Comparison of ENCODE assay signal across 11 cellular contexts in the genomic region with DNA sequence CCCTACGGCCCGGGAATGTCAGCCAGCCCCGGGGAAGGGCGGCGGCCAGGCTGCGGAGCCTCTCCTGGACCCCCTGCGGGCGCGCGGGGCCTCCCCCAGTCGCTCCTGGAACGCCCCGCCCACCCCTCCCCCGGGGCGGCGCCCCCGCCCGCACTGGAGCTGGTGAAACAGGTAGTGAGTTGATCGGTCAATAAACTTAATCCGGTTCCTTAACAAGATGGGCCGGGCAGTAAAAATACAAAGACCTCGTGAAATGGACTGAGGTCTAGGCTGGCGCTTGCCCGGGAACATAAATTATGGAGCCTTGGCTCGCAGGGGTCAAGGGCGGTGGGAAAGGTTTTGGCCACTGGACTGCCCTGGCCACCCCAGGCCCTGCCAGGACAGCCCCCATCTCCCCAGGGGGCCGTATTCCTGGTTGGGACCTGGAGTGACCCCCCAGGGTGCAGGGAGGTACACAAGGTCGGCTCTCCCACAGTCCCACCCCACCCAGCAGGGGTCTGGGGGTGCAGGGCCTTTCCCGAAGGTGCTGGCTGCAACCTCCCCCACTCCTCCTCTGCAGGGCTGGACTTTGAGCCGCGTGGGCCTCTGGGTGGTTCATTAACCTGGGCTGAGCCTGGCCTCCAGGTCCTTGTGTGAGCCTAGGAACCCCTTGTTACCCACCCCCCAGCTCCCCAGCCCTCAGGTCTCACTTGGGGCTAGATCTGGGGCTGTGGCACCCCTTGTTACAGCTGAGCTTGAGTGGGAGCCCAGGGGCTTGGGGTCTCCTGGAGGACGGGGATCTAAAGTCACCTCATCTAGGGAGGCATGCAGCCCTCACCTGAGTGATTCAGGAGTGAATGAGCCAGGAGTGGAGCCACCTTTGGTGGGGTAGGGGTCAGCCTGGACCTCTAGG. TPM values are rescaled to one million over a fixed set of nuclear protein-coding genes. Genes with fewer than 3 reads are reported as not detected.
DNase-seq lines count a peak whose midpoint lies in the region; ATAC-seq and TF ChIP-seq lines count a peak whose summit lies in the region.
"Had no signal": no experiment of that assay in that cellular context is flagged by ENCODE, and none has a peak within 500 bp of the region (broad histone marks: within the 10 kb centered on the region; RNA-seq: fewer than 3 reads in every experiment).

No MANE protein-coding gene starts in this region.

- H3K36me3 Mint-ChIP-seq in mesothelial cell of epicardium (no peaks in the 10 kb centered on the region), chondrocyte (ENCODE audit: low read depth) (no peaks in the 10 kb centered on the region)
- H3K36me3 Mint-ChIP-seq in activated naive CD8-positive, alpha-beta T cell treated with anti-CD3 and anti-CD28 coated beads, Interleukin-2, amount 50 U/mL, for 24 hours (ENCODE audit: low read depth) = no peaks in the 10 kb centered on the region

- no peak overlapping the region for H3K27ac ChIP-seq in heart left ventricle
- H3K27ac ChIP-seq in dorsolateral prefrontal cortex = peak overlapping the region in 30 of 59 donors; percentile 2 to 78 (median 46)
- H3K27ac ChIP-seq in urinary bladder (ENCODE audit: low read depth) = no peak overlapping the region

- WGBS in heart left ventricle, 4 donors = 21 to 45% (median 25%) methylated on average over 20 to 32 of the region's 32 CpGs
- WGBS in urinary bladder = 28% methylated on average over 32 of the region's 32 CpGs

- H3K27ac Mint-ChIP-seq in mesothelial cell of epicardium = no peak overlapping the region
- H3K27ac Mint-ChIP-seq in chondrocyte (ENCODE audit: unreplicated experiment) = no peak overlapping the region
- no peak overlapping the region for H3K27ac Mint-ChIP-seq in activated naive CD8-positive, alpha-beta T cell treated with anti-CD3 and anti-CD28 coated beads, Interleukin-2, amount 50 U/mL, for 24 hours
- H3K27ac Mint-ChIP-seq: stimulated activated naive CD8-positive, alpha-beta T cell treated with anti-CD3 and anti-CD28 coated beads, Interleukin-15, amount 100 ng/mL, for 72 hours had no signal

- H3K4me1 ChIP-seq in heart left ventricle (peaks cover 0 to 36% (median 14%) of the 10 kb centered on the region in 12 donors), urinary bladder (ENCODE audit: insufficient read depth) (no peaks in the 10 kb centered on the region)

- intact Hi-C loops in heart left ventricle (cut with DNase I) (loop anchor here in 2 of 10 donors (5.0 to 10.0 kb wide), 2 partner anchors 38 to 59 kb away; partner anchors contain the start of gene LETM1 (in 1 of the 2)), Right ventricle myocardium superior (cut with DNase I) (no loop called here), dorsolateral prefrontal cortex (cut with DNase I) (no loop called here)

- TF ChIP-seq POLR2A in heart left ventricle (IDR thresholded peaks at IDR 0.05) = no peak

- DNase-seq in heart left ventricle (no peak), Right ventricle myocardium superior (no peak), dorsolateral prefrontal cortex (no peak), mesothelial cell of epicardium (ENCODE audit: low spot score in 2 of 2, unreplicated experiment in 2 of 2) (no peak), chondrocyte (ENCODE audit: low spot score) (no peak)
- no peak for DNase-seq in activated naive CD8-positive, alpha-beta T cell treated with anti-CD3 and anti-CD28 coated beads, Interleukin-2, amount 50 U/mL, for 24 hours
- DNase-seq: activated naive CD4-positive, alpha-beta T cell treated with anti-CD3 and anti-CD28 coated beads, Interleukin-2, amount 50 U/mL, for 16 hours; NCI-H2081; stimulated activated naive CD8-positive, alpha-beta T cell treated with anti-CD3 and anti-CD28 coated beads, Interleukin-15, amount 100 ng/mL, for 72 hours had no signal

- no peaks in the 10 kb centered on the region for H3K36me3 ChIP-seq in heart left ventricle
- no peaks in the 10 kb centered on the region for H3K36me3 ChIP-seq in urinary bladder (ENCODE audit: insufficient read depth)

- no peaks in the 10 kb centered on the region for H3K9me3 Mint-ChIP-seq in mesothelial cell of epicardium
- H3K9me3 Mint-ChIP-seq in chondrocyte (ENCODE audit: low read depth) = no peaks in the 10 kb centered on the region
- H3K9me3 Mint-ChIP-seq in activated naive CD8-positive, alpha-beta T cell treated with anti-CD3 and anti-CD28 coated beads, Interleukin-2, amount 50 U/mL, for 24 hours = no peaks in the 10 kb centered on the region
- H3K9me3 Mint-ChIP-seq: stimulated activated naive CD8-positive, alpha-beta T cell treated with anti-CD3 and anti-CD28 coated beads, Interleukin-15, amount 100 ng/mL, for 72 hours had no signal

- ATAC-seq in heart left ventricle (no peak), Right ventricle myocardium superior (ENCODE audit: poor library complexity) (no peak), HG02885 (IDR thresholded peaks at IDR 0.05; ENCODE audit: poor library complexity, unreplicated experiment) (no peak)
- no peak for ATAC-seq in activated naive CD8-positive, alpha-beta T cell treated with anti-CD3 and anti-CD28 coated beads, Interleukin-2, amount 50 U/mL, for 24 hours
- ATAC-seq: stimulated activated naive CD8-positive, alpha-beta T cell treated with anti-CD3 and anti-CD28 coated beads, Interleukin-15, amount 100 ng/mL, for 72 hours had no signal

- H3K4me3 ChIP-seq in heart left ventricle = peak overlapping the region in 11 of 12 donors; percentile 10 to 65 (median 54)
- H3K4me3 ChIP-seq in dorsolateral prefrontal cortex = peak overlapping the region; percentile 1 to 71 (median 53)
- H3K4me3 ChIP-seq in urinary bladder (ENCODE audit: low read depth, low read length) = peak overlapping the region; percentile 81

- H3K4me3 Mint-ChIP-seq in mesothelial cell of epicardium (peak overlapping the region; percentile 59), chondrocyte (ENCODE audit: unreplicated experiment) (no peak overlapping the region)
- H3K4me3 Mint-ChIP-seq in activated naive CD8-positive, alpha-beta T cell treated with anti-CD3 and anti-CD28 coated beads, Interleukin-2, amount 50 U/mL, for 24 hours = no peak overlapping the region

- TF ChIP-seq CTCF in heart left ventricle (IDR thresholded peaks at IDR 0.05) (no peak), dorsolateral prefrontal cortex (IDR thresholded peaks at IDR 0.05 in 54 of 56, conservative IDR thresholded peaks at IDR 0.05 in 2 of 56; ENCODE audit: low read depth in 1 of 56, partially characterized antibody in 56 of 56) (no peak), mesothelial cell of epicardium (IDR thresholded peaks at IDR 0.05; ENCODE audit: unreplicated experiment) (no peak), chondrocyte (IDR thresholded peaks at IDR 0.05) (no peak)

- H3K4me1 Mint-ChIP-seq in mesothelial cell of epicardium (no peaks in the 10 kb centered on the region), chondrocyte (ENCODE audit: low read depth) (no peaks in the 10 kb centered on the region)
- peaks cover 2% of the 10 kb centered on the region for H3K4me1 Mint-ChIP-seq in activated naive CD8-positive, alpha-beta T cell treated with anti-CD3 and anti-CD28 coated beads, Interleukin-2, amount 50 U/mL, for 24 hours
- H3K4me1 Mint-ChIP-seq: stimulated activated naive CD8-positive, alpha-beta T cell treated with anti-CD3 and anti-CD28 coated beads, Interleukin-15, amount 100 ng/mL, for 72 hours had no signal

- H3K27me3 ChIP-seq in heart left ventricle = peaks cover 19 to 44% (median 31%) of the 10 kb centered on the region in 9 donors
- H3K27me3 ChIP-seq in dorsolateral prefrontal cortex = peaks cover 0 to 59% (median 32%) of the 10 kb centered on the region in 45 donors

- no peaks in the 10 kb centered on the region for H3K9me3 ChIP-seq in heart left ventricle

- H3K27me3 Mint-ChIP-seq in mesothelial cell of epicardium (ENCODE audit: low read depth) (peaks cover 8% of the 10 kb centered on the region), chondrocyte (ENCODE audit: low read depth) (peaks cover 3% of the 10 kb centered on the region)
- peaks cover 17% of the 10 kb centered on the region for H3K27me3 Mint-ChIP-seq in activated naive CD8-positive, alpha-beta T cell treated with anti-CD3 and anti-CD28 coated beads, Interleukin-2, amount 50 U/mL, for 24 hours

RNA-seq across cellular contexts. Expression of gene FGFR3, which starts 2.5 kb away (rescaled TPM):
- total RNA-seq in heart left ventricle (1 to 10 TPM; 1.2 to 4.6 (median 2.3) TPM), Right ventricle myocardium superior (2.9 TPM), dorsolateral prefrontal cortex (100 to 1,000 TPM in 64 of 120 experiments, 10 to 100 TPM in 56; 36.8 to 327 (median 103) TPM), mesothelial cell of epicardium (30.9 to 37.6 TPM (median 32.9 TPM) in 3 replicates), urinary bladder (26.5 TPM), chondrocyte (1.3 to 4.3 TPM (median 3.4 TPM) in 3 replicates)
- polyA plus RNA-seq in heart left ventricle (1 to 10 TPM; 1.1 to 2.8 TPM), urinary bladder (12.3 TPM)

Comparison
In these comparisons a context has a peak if more than half of its experiments do, and no peak if none do; other contexts are left out.
1. H3K27ac ChIP-seq: peak in dorsolateral prefrontal cortex (30 of 59); none in heart left ventricle (0 of 12) and urinary bladder (single experiment).
2. Peak in every context shown above with its lines, with median percentiles within 50 percentile points of each other: H3K4me3 ChIP-seq.